8 cellular contexts compared by ENCODE assay signal in genomic region chr6:46491789-46492547, GRCh38. TPM values are rescaled to one million over a fixed set of nuclear protein-coding genes. Genes with fewer than 3 reads are reported as not detected.
DNase-seq lines count a peak whose midpoint lies in the region; ATAC-seq and TF ChIP-seq lines count a peak whose summit lies in the region.

No MANE protein-coding gene starts in this region.

- H3K9ac ChIP-seq in iPS-18a (ENCODE audit: low read length): peak overlapping the region; percentile 48

- H3K27ac ChIP-seq in HEK293 (ENCODE audit: extremely low read depth, low read depth, low read length): no peak overlapping the region; the same call in 1 of the 2 replicates
- peak overlapping the region; percentile 63 to 77 for H3K27ac ChIP-seq in breast epithelium
- H3K27ac ChIP-seq in iPS-18a (ENCODE audit: low read length): no peak overlapping the region

- H3K36me3 ChIP-seq in HEK293 (ENCODE audit: control insufficient read depth in 2 of 2, insufficient read depth in 1 of 2, low read length in 2 of 2): no peaks in the 10 kb centered on the region
- H3K36me3 ChIP-seq in breast epithelium: no peaks in the 10 kb centered on the region
- H3K36me3 ChIP-seq in iPS-18a (ENCODE audit: control insufficient read depth, low read depth, low read length): no peaks in the 10 kb centered on the region

- POLR2A ChIA-PET in HEK293 (lab: Yijun Ruan, JAX): interaction anchor here (0.6 to 1.2 kb wide), 3 partner anchors 18 to 563 kb away, joined by 3 to 4 read pairs (median 3); no protein-coding TSS in a partner anchor

- H3K4me3 ChIP-seq in HEK293 (ENCODE audit: low read depth, low read length): peak overlapping the region; percentile 68
- peak overlapping the region; percentile 63 to 87 (median 72) for H3K4me3 ChIP-seq in breast epithelium
- H3K4me3 ChIP-seq in iPS-18a (ENCODE audit: low read length): peak overlapping the region; percentile 86
- peak overlapping the region; percentile 66 for H3K4me3 ChIP-seq in retinal pigment epithelial cell (ENCODE audit: low read length)

- H3K9me3 ChIP-seq in HEK293 (ENCODE audit: control insufficient read depth, insufficient read depth, low read depth, low read length): no peaks in the 10 kb centered on the region
- H3K9me3 ChIP-seq in breast epithelium: no peaks in the 10 kb centered on the region
- H3K9me3 ChIP-seq in iPS-18a (ENCODE audit: control insufficient read depth, low read depth, low read length): no peaks in the 10 kb centered on the region

- H3K27me3 ChIP-seq in breast epithelium (no peaks in the 10 kb centered on the region), iPS-18a (ENCODE audit: control insufficient read depth, insufficient read depth, low read length) (peaks cover 38% of the 10 kb centered on the region)

- intact Hi-C loops in breast epithelium (cut with DNase I; ENCODE audit: low total_unique reads): no loop called here

- H3K4me1 ChIP-seq in HEK293 (ENCODE audit: control insufficient read depth, insufficient read depth, low read length) (0 out of 2 replicates have a peak, but pooled peaks cover 3% of the 10 kb centered on the region), breast epithelium (no peaks in the 10 kb centered on the region), iPS-18a (ENCODE audit: control insufficient read depth, low read depth, low read length) (peaks cover 22% of the 10 kb centered on the region)

- CTCF ChIA-PET in HEK293 (lab: Yijun Ruan, JAX): interaction anchor here (0.7 to 1.8 kb wide), 12 partner anchors 8 to 275 kb away, joined by 3 to 16 read pairs (median 4); no protein-coding TSS in a partner anchor

- TF ChIP-seq CTCF in HEK293 (tag by site-specific recombination; IDR thresholded peaks at IDR 0.05) (peak; percentile 86), breast epithelium (IDR thresholded peaks at IDR 0.05) (no peak), retinal pigment epithelial cell (conservative IDR thresholded peaks at IDR 0.05; ENCODE audit: low read depth, low read length) (peak; percentile 81)

- no peak for ATAC-seq in HG03280 (IDR thresholded peaks at IDR 0.05; ENCODE audit: unreplicated experiment)

- no peak for TF ChIP-seq POLR2A in breast epithelium (IDR thresholded peaks at IDR 0.05)

- DNase-seq in NCI-H1417 (lab: John Stamatoyannopoulos, UW): peak in 2 of 3 experiments; percentile 81 to 84
- no peak for DNase-seq in NCI-H1417 treated with DMSO at 0.1 percent for 48 hours (lab: John Stamatoyannopoulos, UW)
- DNase-seq in NCI-H69 (lab: John Stamatoyannopoulos, UW): peak; percentile 63
- DNase-seq in breast epithelium (ENCODE audit: low spot score in 2 of 2): peak in 1 of 2 donors; percentile 23
- no peak for DNase-seq in retinal pigment epithelial cell (ENCODE audit: low read depth)

TF ChIP-seq in HEK293, 187 proteins besides CTCF, POLR2A, EP300 and RAD21 (continues in another document):
- TF ChIP-seq ZNF610 (tag by site-specific recombination; IDR thresholded peaks at IDR 0.05; ENCODE audit: borderline replicate concordance) (no peak), ZBTB17 (tag by site-specific recombination; IDR thresholded peaks at IDR 0.05) (peak; percentile 83), ZNF555 (tag by site-specific recombination; conservative IDR thresholded peaks at IDR 0.05) (no peak), SP7 (tag by site-specific recombination; IDR thresholded peaks at IDR 0.05) (peak; percentile 30; the same call in 1 of the 2 replicates), GLIS1 (tag by site-specific recombination; IDR thresholded peaks at IDR 0.05) (0 out of 2 replicates have a peak, but pooled peaks have one; percentile 1), ZNF398 (tag by site-specific recombination; IDR thresholded peaks at IDR 0.05) (0 out of 2 replicates have a peak, but pooled peaks have one; percentile 18), IKZF3 (tag by site-specific recombination; IDR thresholded peaks at IDR 0.05) (0 out of 2 replicates have a peak, but pooled peaks have one; percentile 26), ZNF501 (tag by site-specific recombination; IDR thresholded peaks at IDR 0.05) (0 out of 2 replicates have a peak, but pooled peaks have one; percentile 25), ZEB2 (tag by site-specific recombination; IDR thresholded peaks at IDR 0.05) (0 out of 2 replicates have a peak, but pooled peaks have one; percentile 17), ZNF561 (tag by site-specific recombination; IDR thresholded peaks at IDR 0.05; ENCODE audit: borderline replicate concordance) (peak; percentile 68; the same call in 1 of the 2 replicates), ZBTB8A (tag by site-specific recombination; IDR thresholded peaks at IDR 0.05) (peak; percentile 98), ZBTB48 (tag by site-specific recombination; IDR thresholded peaks at IDR 0.05) (peak; percentile 43; the same call in 1 of the 2 replicates), ZNF335 (tag by site-specific recombination; conservative IDR thresholded peaks at IDR 0.05) (peak; percentile 91), GLI4 (tag by site-specific recombination; IDR thresholded peaks at IDR 0.05) (no peak), GLIS2 (tag by site-specific recombination; IDR thresholded peaks at IDR 0.05) (peak; percentile 41), ZNF596 (tag by site-specific recombination; IDR thresholded peaks at IDR 0.05) (no peak), ZNF660 (tag by site-specific recombination; IDR thresholded peaks at IDR 0.05) (0 out of 2 replicates have a peak, but pooled peaks have one; percentile 26), PRDM4 (tag by site-specific recombination; IDR thresholded peaks at IDR 0.05) (no peak), OSR2 (tag by site-specific recombination; IDR thresholded peaks at IDR 0.05) (no peak), ZNF423 (tag by site-specific recombination; IDR thresholded peaks at IDR 0.05) (0 out of 2 replicates have a peak, but pooled peaks have one; percentile 31), ZNF10 (tag by site-specific recombination; IDR thresholded peaks at IDR 0.05) (no peak), ZNF24 (tag by site-specific recombination; IDR thresholded peaks at IDR 0.05) (no peak), PATZ1 (tag by site-specific recombination; IDR thresholded peaks at IDR 0.05) (peak; percentile 41; the same call in 1 of the 2 replicates), ZXDB (tag by site-specific recombination; IDR thresholded peaks at IDR 0.05) (peak; percentile 56; the same call in 1 of the 2 replicates), ZSCAN30 (tag by site-specific recombination; IDR thresholded peaks at IDR 0.05) (0 out of 2 replicates have a peak, but pooled peaks have one; percentile 42), ZNF311 (tag by site-specific recombination; IDR thresholded peaks at IDR 0.05; ENCODE audit: borderline replicate concordance) (no peak), ZNF830 (tag by site-specific recombination; IDR thresholded peaks at IDR 0.05; ENCODE audit: low read depth) (no peak), ZNF37A (tag by site-specific recombination; IDR thresholded peaks at IDR 0.05) (no peak)

RNA-seq across cellular contexts. Expression of gene RCAN2, which starts 0.7 kb away (rescaled TPM):
- 10 to 100 TPM in 1 of 3 donors, 1 to 10 TPM in 2; 2.9 to 14.9 (median 5.9) TPM for total RNA-seq in breast epithelium

Comparison
In these comparisons a context has a peak if more than half of its experiments do, and no peak if none do; other contexts are left out.
1. DNase-seq: peak in NCI-H1417 (2 of 3) and NCI-H69 (single experiment); none in NCI-H1417 treated with DMSO at 0.1 percent for 48 hours (single experiment) and retinal pigment epithelial cell (single experiment).
2. H3K27ac ChIP-seq: peak in breast epithelium (2 of 2); none in HEK293 (single experiment) and iPS-18a (single experiment).
3. CTCF ChIP-seq: peak in HEK293 (single experiment) and retinal pigment epithelial cell (single experiment); none in breast epithelium (0 of 3).
4. Peak in every context shown above with its lines, with median percentiles within 50 percentile points of each other: H3K4me3 ChIP-seq.